Comparison of ENCODE assay signal across 31 cellular contexts in the genomic region with DNA sequence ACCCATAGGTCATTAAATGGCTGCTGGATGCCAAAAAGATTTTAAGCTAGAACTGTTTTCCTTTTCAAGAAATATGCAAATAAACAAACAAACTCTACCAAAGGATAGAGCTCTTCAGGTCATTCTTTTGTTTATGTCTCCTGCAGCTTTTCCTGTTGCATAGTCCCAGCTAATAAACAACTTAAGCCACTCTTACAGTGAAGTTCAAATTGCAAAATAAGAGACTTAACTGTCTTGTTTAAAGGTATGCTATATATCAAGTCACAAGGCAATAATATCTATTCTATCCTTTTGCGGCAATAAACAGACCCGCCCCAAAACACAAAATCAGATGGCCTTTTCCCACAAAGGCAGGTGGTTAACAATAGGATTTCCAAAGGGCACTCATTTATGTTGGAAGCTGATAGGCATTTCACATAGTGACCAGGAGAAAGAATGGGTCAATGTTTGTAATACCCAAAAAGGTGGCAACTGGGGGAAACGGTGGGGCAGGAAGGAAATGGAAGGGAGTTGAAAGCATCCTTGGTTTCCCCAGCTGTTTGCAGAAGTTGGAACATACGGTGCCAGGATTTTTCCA. TPM values are rescaled to one million over a fixed set of nuclear protein-coding genes. Genes with fewer than 3 reads are reported as not detected.
"Had no signal": no experiment of that assay in that cellular context is flagged by ENCODE, and none has a peak within 500 bp of the region (broad histone marks: within the 10 kb centered on the region; RNA-seq: fewer than 3 reads in every experiment).

No MANE protein-coding gene starts in this region.

- ATAC-seq: activated CD4-positive, CD25-positive, alpha-beta regulatory T cell treated with anti-CD3 and anti-CD28 coated beads, Interleukin-2, amount 50 U/mL, for 24 hours; activated naive CD4-positive, alpha-beta T cell treated with anti-CD3 and anti-CD28 coated beads, Interleukin-2, amount 50 U/mL, for 72 hours; body of pancreas; left colon; naive thymus-derived CD4-positive, alpha-beta T cell; stimulated activated effector memory CD8-positive, alpha-beta T cell treated with anti-CD3 and anti-CD28 coated beads, Interleukin-12 subunit alpha, Interleukin-12 subunit beta, amount 100 ng/mL, for 72 hours had no signal

- H3K27ac ChIP-seq: body of pancreas, parathyroid adenoma, upper lobe of left lung, vagina, WERI-Rb-1 had no signal

- H3K27ac Mint-ChIP-seq: activated naive CD4-positive, alpha-beta T cell treated with anti-CD3 and anti-CD28 coated beads, Interleukin-2, amount 50 U/mL, for 72 hours; stimulated activated effector memory CD8-positive, alpha-beta T cell treated with anti-CD3 and anti-CD28 coated beads, Interleukin-12 subunit alpha, Interleukin-12 subunit beta, amount 100 ng/mL, for 72 hours; stimulated activated naive CD8-positive, alpha-beta T cell treated with anti-CD3 and anti-CD28 coated beads, Interleukin-15, Interleukin-2, amounts not matched to agents 100 ng/mL and 50 ng/mL, for 24 hours had no signal

- H2AFZ ChIP-seq: parathyroid adenoma had no signal

- H3K4me3 Mint-ChIP-seq: immature natural killer cell; stimulated activated effector memory CD8-positive, alpha-beta T cell treated with anti-CD3 and anti-CD28 coated beads, Interleukin-12 subunit alpha, Interleukin-12 subunit beta, amount 100 ng/mL, for 72 hours; stimulated activated naive CD8-positive, alpha-beta T cell treated with anti-CD3 and anti-CD28 coated beads, Interleukin-15, Interleukin-2, amounts not matched to agents 100 ng/mL and 50 ng/mL, for 24 hours had no signal

- H3K4me3 ChIP-seq: body of pancreas, upper lobe of left lung, vagina had no signal

- FAIRE-seq: colon, kidney, TTC549 had no signal

- DNase-seq: activated CD4-positive, alpha-beta T cell treated with anti-CD3 and anti-CD28 coated beads for 48 hours; activated CD4-positive, alpha-beta T cell treated with anti-CD3 and anti-CD28 coated beads, Interleukin-2, amount 50 U/mL, for 48 hours; activated gamma-delta T cell treated with Interleukin-2 at 50 U/mL for 16 hours; aorta; body of pancreas; dermis blood vessel endothelial cell; effector CD4-positive, alpha-beta T cell; foreskin fibroblast; head of caudate nucleus; hypothalamus; immature natural killer cell; kidney; left colon; midbrain; naive thymus-derived CD4-positive, alpha-beta T cell; nucleus accumbens; stimulated activated CD4-positive, alpha-beta T cell treated with anti-CD3 and anti-CD28 coated beads, Interleukin-4, amount 100 ng/mL, for 24 hours; substantia nigra; T-helper 1 cell; T-helper 9 cell; upper lobe of left lung; WERI-Rb-1 had no signal

- H3K9me3 ChIP-seq: body of pancreas, vagina had no signal

- H3K27me3 ChIP-seq: vagina had no signal

- H3K36me3 ChIP-seq: upper lobe of left lung, vagina, WERI-Rb-1 had no signal

- H3K9ac ChIP-seq: parathyroid adenoma had no signal

- H3K79me2 ChIP-seq: parathyroid adenoma had no signal

- H3K4me1 ChIP-seq: body of pancreas, parathyroid adenoma had no signal

- H3K9me3 Mint-ChIP-seq: stimulated activated effector memory CD8-positive, alpha-beta T cell treated with anti-CD3 and anti-CD28 coated beads, Interleukin-12 subunit alpha, Interleukin-12 subunit beta, amount 100 ng/mL, for 72 hours had no signal

RNA-seq across cellular contexts. Expression of a gene that starts 15.3 kb away (rescaled TPM):
- total RNA-seq: activated naive CD4-positive, alpha-beta T cell treated with anti-CD3 and anti-CD28 coated beads, Interleukin-2, amount 50 U/mL, for 72 hours; dermis blood vessel endothelial cell; naive thymus-derived CD4-positive, alpha-beta T cell had no signal
- polyA plus RNA-seq: immature natural killer cell; naive thymus-derived CD4-positive, alpha-beta T cell; neural cell had no signal
